Comparison of ENCODE assay signal across 1 cellular context in the genomic region with DNA sequence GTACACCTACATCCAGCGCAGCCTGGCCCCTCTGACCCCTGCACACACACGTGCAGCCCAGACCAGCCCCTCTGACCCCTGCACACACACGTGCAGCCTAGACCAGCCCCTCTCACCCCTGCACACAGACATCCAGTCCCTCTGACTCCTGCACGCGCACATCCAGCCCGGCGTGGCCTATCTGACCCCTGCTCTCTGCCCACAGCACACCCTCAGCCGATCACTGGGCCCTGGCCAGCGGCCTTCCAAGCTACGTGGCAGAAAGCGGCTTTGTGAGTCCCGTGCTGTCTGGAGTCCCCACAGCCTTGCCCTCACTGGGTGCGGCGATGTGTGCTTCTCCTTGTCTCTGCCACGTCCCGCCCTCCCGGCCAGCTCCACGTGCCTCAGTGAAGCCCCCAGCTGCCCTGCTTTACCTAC.
A peak's percentile ranks its signal among the peaks of the same experiment; 100 is the strongest.
TF ChIP-seq lines count a peak whose summit lies in the region.

No MANE protein-coding gene starts in this region.

TF ChIP-seq in HepG2, 621 proteins besides CTCF, POLR2A, EP300 and RAD21 (continued from another document and continues in another):
- TF ChIP-seq, protein P1, sequence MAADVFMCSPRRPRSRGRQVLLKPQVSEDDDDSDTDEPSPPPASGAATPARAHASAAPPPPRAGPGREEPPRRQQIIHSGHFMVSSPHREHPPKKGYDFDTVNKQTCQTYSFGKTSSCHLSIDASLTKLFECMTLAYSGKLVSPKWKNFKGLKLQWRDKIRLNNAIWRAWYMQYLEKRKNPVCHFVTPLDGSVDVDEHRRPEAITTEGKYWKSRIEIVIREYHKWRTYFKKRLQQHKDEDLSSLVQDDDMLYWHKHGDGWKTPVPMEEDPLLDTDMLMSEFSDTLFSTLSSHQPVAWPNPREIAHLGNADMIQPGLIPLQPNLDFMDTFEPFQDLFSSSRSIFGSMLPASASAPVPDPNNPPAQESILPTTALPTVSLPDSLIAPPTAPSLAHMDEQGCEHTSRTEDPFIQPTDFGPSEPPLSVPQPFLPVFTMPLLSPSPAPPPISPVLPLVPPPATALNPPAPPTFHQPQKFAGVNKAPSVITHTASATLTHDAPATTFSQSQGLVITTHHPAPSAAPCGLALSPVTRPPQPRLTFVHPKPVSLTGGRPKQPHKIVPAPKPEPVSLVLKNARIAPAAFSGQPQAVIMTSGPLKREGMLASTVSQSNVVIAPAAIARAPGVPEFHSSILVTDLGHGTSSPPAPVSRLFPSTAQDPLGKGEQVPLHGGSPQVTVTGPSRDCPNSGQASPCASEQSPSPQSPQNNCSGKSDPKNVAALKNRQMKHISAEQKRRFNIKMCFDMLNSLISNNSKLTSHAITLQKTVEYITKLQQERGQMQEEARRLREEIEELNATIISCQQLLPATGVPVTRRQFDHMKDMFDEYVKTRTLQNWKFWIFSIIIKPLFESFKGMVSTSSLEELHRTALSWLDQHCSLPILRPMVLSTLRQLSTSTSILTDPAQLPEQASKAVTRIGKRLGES (CRISPR knock-in tag; IDR thresholded peaks at IDR 0.05; ENCODE audit: borderline replicate concordance), result no peak
- TF ChIP-seq ZNF576 (CRISPR knock-in tag; IDR thresholded peaks at IDR 0.05) (no peak), ZNF3 (CRISPR knock-in tag; IDR thresholded peaks at IDR 0.05) (no peak), HNRNPL (IDR thresholded peaks at IDR 0.05; ENCODE audit: low read depth, low read length) (no peak), AGO2 (optimal IDR thresholded peaks at IDR 0.05; ENCODE audit: low read depth, low read length) (no peak), ZBTB7B (CRISPR knock-in tag; IDR thresholded peaks at IDR 0.05) (no peak), ZBTB25 (CRISPR knock-in tag; IDR thresholded peaks at IDR 0.05) (no peak), ZNF737 (CRISPR knock-in tag; IDR thresholded peaks at IDR 0.05; ENCODE audit: borderline replicate concordance) (no peak), TBX2 (CRISPR knock-in tag; IDR thresholded peaks at IDR 0.05; ENCODE audit: borderline replicate concordance) (0 out of 2 replicates have a peak, but pooled peaks have one; percentile 60), ZNF660 (CRISPR knock-in tag; IDR thresholded peaks at IDR 0.05; ENCODE audit: borderline replicate concordance, low read depth) (no peak), ZNF572 (CRISPR knock-in tag; IDR thresholded peaks at IDR 0.05) (no peak), ARID2 (CRISPR knock-in tag; IDR thresholded peaks at IDR 0.05; ENCODE audit: borderline replicate concordance) (no peak), SNRNP70 (IDR thresholded peaks at IDR 0.05; ENCODE audit: low read depth, low read length) (no peak), HMGXB3 (CRISPR knock-in tag; IDR thresholded peaks at IDR 0.05; ENCODE audit: borderline replicate concordance) (no peak), IKZF4 (CRISPR knock-in tag; IDR thresholded peaks at IDR 0.05; ENCODE audit: borderline replicate concordance, low read depth, not compliant biosample characterization) (no peak), ZBTB8A (CRISPR knock-in tag; IDR thresholded peaks at IDR 0.05; ENCODE audit: borderline replicate concordance, low read depth) (no peak), ZNF230 (CRISPR knock-in tag; IDR thresholded peaks at IDR 0.05) (no peak), SP1 (IDR thresholded peaks at IDR 0.05) (no peak), SP1 (CRISPR knock-in tag; IDR thresholded peaks at IDR 0.05) (no peak), ZMYM4 (CRISPR knock-in tag; IDR thresholded peaks at IDR 0.05) (no peak; the same call in 1 of the 2 replicates), ZNF747 (CRISPR knock-in tag; IDR thresholded peaks at IDR 0.05; ENCODE audit: borderline replicate concordance) (no peak), ZSCAN30 (CRISPR knock-in tag; IDR thresholded peaks at IDR 0.05) (no peak), MAFK (conservative IDR thresholded peaks at IDR 0.05 in 1 of 2, IDR thresholded peaks at IDR 0.05 in 1 of 2; ENCODE audit: low read length in 2 of 2) (no peak), CBX5 (CRISPR knock-in tag; IDR thresholded peaks at IDR 0.05; ENCODE audit: borderline replicate concordance) (no peak), ZNF138 (CRISPR knock-in tag; IDR thresholded peaks at IDR 0.05; ENCODE audit: low read depth) (no peak), HOXA3 (CRISPR knock-in tag; IDR thresholded peaks at IDR 0.05) (peak; percentile 30; the same call in 1 of the 2 replicates), NR2F2 (IDR thresholded peaks at IDR 0.05; ENCODE audit: borderline replicate concordance, low read depth) (peak; percentile 45; the same call in 1 of the 2 replicates), ZNF75D (CRISPR knock-in tag; IDR thresholded peaks at IDR 0.05; ENCODE audit: borderline replicate concordance) (no peak), ZEB1 (IDR thresholded peaks at IDR 0.05; ENCODE audit: insufficient replicate concordance, low read depth) (no peak), TEAD3 (CRISPR knock-in tag; optimal IDR thresholded peaks at IDR 0.05; ENCODE audit: borderline replicate concordance) (no peak), ZNF234 (CRISPR knock-in tag; conservative IDR thresholded peaks at IDR 0.05) (no peak), REXO4 (CRISPR knock-in tag; IDR thresholded peaks at IDR 0.05; ENCODE audit: borderline replicate concordance) (no peak)
- TF ChIP-seq, protein P2, sequence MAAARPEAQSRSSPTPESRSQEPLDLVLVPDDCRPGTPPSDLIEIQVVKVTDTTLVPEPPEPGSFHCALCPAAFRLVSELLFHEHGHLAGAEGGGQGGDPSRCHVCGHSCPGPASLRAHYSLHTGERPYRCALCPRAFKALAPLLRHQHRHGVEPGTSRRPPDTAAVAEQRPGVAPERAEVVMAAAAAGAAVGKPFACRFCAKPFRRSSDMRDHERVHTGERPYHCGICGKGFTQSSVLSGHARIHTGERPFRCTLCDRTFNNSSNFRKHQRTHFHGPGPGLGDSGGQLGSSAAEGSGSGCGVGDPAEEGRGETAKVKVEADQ (CRISPR knock-in tag; IDR thresholded peaks at IDR 0.05; ENCODE audit: borderline replicate concordance), result no peak
- TF ChIP-seq, protein P3, sequence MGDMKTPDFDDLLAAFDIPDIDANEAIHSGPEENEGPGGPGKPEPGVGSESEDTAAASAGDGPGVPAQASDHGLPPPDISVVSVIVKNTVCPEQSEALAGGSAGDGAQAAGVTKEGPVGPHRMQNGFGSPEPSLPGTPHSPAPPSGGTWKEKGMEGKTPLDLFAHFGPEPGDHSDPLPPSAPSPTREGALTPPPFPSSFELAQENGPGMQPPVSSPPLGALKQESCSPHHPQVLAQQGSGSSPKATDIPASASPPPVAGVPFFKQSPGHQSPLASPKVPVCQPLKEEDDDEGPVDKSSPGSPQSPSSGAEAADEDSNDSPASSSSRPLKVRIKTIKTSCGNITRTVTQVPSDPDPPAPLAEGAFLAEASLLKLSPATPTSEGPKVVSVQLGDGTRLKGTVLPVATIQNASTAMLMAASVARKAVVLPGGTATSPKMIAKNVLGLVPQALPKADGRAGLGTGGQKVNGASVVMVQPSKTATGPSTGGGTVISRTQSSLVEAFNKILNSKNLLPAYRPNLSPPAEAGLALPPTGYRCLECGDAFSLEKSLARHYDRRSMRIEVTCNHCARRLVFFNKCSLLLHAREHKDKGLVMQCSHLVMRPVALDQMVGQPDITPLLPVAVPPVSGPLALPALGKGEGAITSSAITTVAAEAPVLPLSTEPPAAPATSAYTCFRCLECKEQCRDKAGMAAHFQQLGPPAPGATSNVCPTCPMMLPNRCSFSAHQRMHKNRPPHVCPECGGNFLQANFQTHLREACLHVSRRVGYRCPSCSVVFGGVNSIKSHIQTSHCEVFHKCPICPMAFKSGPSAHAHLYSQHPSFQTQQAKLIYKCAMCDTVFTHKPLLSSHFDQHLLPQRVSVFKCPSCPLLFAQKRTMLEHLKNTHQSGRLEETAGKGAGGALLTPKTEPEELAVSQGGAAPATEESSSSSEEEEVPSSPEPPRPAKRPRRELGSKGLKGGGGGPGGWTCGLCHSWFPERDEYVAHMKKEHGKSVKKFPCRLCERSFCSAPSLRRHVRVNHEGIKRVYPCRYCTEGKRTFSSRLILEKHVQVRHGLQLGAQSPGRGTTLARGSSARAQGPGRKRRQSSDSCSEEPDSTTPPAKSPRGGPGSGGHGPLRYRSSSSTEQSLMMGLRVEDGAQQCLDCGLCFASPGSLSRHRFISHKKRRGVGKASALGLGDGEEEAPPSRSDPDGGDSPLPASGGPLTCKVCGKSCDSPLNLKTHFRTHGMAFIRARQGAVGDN (CRISPR knock-in tag; IDR thresholded peaks at IDR 0.05), result peak; percentile 83
- TF ChIP-seq, protein P4, sequence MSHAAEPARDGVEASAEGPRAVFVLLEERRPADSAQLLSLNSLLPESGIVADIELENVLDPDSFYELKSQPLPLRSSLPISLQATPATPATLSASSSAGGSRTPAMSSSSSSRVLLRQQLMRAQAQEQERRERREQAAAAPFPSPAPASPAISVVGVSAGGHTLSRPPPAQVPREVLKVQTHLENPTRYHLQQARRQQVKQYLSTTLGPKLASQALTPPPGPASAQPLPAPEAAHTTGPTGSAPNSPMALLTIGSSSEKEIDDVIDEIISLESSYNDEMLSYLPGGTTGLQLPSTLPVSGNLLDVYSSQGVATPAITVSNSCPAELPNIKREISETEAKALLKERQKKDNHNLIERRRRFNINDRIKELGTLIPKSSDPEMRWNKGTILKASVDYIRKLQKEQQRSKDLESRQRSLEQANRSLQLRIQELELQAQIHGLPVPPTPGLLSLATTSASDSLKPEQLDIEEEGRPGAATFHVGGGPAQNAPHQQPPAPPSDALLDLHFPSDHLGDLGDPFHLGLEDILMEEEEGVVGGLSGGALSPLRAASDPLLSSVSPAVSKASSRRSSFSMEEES (CRISPR knock-in tag; IDR thresholded peaks at IDR 0.05), result no peak
- TF ChIP-seq, protein P5, sequence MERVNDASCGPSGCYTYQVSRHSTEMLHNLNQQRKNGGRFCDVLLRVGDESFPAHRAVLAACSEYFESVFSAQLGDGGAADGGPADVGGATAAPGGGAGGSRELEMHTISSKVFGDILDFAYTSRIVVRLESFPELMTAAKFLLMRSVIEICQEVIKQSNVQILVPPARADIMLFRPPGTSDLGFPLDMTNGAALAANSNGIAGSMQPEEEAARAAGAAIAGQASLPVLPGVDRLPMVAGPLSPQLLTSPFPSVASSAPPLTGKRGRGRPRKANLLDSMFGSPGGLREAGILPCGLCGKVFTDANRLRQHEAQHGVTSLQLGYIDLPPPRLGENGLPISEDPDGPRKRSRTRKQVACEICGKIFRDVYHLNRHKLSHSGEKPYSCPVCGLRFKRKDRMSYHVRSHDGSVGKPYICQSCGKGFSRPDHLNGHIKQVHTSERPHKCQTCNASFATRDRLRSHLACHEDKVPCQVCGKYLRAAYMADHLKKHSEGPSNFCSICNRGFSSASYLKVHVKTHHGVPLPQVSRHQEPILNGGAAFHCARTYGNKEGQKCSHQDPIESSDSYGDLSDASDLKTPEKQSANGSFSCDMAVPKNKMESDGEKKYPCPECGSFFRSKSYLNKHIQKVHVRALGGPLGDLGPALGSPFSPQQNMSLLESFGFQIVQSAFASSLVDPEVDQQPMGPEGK (CRISPR knock-in tag; IDR thresholded peaks at IDR 0.05), result no peak
- TF ChIP-seq, protein P6, sequence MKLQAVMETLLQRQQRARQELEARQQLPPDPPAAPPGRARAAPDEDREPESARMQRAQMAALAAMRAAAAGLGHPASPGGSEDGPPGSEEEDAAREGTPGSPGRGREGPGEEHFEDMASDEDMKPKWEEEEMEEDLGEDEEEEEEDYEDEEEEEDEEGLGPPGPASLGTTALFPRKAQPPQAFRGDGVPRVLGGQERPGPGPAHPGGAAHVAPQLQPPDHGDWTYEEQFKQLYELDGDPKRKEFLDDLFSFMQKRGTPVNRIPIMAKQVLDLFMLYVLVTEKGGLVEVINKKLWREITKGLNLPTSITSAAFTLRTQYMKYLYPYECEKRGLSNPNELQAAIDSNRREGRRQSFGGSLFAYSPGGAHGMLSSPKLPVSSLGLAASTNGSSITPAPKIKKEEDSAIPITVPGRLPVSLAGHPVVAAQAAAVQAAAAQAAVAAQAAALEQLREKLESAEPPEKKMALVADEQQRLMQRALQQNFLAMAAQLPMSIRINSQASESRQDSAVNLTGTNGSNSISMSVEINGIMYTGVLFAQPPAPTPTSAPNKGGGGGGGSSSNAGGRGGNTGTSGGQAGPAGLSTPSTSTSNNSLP (IDR thresholded peaks at IDR 0.05; ENCODE audit: low read depth, low read length), result no peak
